ENCODE assay signal across 8 cellular contexts in the genomic region with DNA sequence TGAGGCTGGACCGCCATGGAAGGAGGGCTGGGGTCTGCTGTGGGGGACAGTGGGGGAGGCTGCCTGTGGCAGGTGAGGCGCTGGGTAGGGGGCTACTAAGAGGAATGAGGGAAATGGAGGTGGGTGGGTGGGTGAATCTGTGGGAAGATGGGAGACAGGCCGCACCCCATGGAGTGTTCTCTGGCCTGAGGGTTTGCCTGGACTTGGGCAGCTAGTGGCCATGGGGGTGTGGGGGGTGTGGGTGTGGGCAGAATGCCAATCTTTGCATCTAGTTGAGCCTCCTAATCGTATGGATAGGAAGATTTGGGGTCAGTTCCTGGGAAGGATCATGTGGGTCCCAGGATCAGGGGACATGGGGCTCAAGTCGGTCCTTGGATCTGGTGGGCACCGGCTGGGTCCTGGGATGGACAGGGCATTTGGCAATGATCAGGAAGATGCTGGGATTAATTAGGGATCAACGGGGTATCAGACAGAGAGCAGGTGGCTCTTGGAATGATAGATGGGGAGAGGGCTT. TPM values are rescaled to one million over a fixed set of nuclear protein-coding genes. Genes with fewer than 3 reads are reported as not detected.
DNase-seq lines count a peak whose midpoint lies in the region; ATAC-seq and TF ChIP-seq lines count a peak whose summit lies in the region.

No MANE protein-coding gene starts in this region.

- H3K27ac Mint-ChIP-seq in activated T-cell treated with anti-CD3 and anti-CD28 coated beads, Interleukin-2, amount 50 U/mL, for 72 hours: peak overlapping the region; percentile 94
- H3K27ac Mint-ChIP-seq in type B pancreatic cell: peak overlapping the region; percentile 77

- WGBS in liver: 51% methylated on average over 7 of the region's 7 CpGs

- H3K36me3 Mint-ChIP-seq in activated T-cell treated with anti-CD3 and anti-CD28 coated beads, Interleukin-2, amount 50 U/mL, for 72 hours (ENCODE audit: insufficient read depth in 2 of 2): peaks cover 2 to 3% of the 10 kb centered on the region in 2 donors
- no peaks in the 10 kb centered on the region for H3K36me3 Mint-ChIP-seq in type B pancreatic cell

- H3K4me1 ChIP-seq in ascending aorta: no peaks in the 10 kb centered on the region
- peaks cover 4 to 20% (median 14%) of the 10 kb centered on the region in 4 donors for H3K4me1 ChIP-seq in liver (ENCODE audit: control insufficient read depth in 4 of 4, insufficient read depth in 4 of 4, low read length in 3 of 4)

- H3K36me3 ChIP-seq in ascending aorta (peaks cover 0 to 4% of the 10 kb centered on the region in 2 donors), liver (ENCODE audit: control insufficient read depth in 4 of 4, insufficient read depth in 3 of 4, low read depth in 1 of 4, low read length in 3 of 4) (peaks cover 0 to 8% (median under 1%) of the 10 kb centered on the region in 4 donors)

- H3K9me3 Mint-ChIP-seq in activated T-cell treated with anti-CD3 and anti-CD28 coated beads, Interleukin-2, amount 50 U/mL, for 72 hours: no peaks in the 10 kb centered on the region
- no peaks in the 10 kb centered on the region for H3K9me3 Mint-ChIP-seq in type B pancreatic cell

- peak overlapping the region; percentile 58 to 70 for H3K4me3 ChIP-seq in ascending aorta
- peak overlapping the region; percentile 76 to 91 (median 81) for H3K4me3 ChIP-seq in liver (ENCODE audit: low read depth in 1 of 3, low read length in 3 of 3)

- intact Hi-C loops in ascending aorta (cut with DNase I): loop anchor here (1.0 kb wide), 1 partner anchor 21 kb away; a partner anchor contains a TSS

- no peak for TF ChIP-seq CTCF in ascending aorta (IDR thresholded peaks at IDR 0.05)
- TF ChIP-seq CTCF in liver (IDR thresholded peaks at IDR 0.05; ENCODE audit: low read depth, low read length, missing input control): no peak
- TF ChIP-seq CTCF in type B pancreatic cell (conservative IDR thresholded peaks at IDR 0.05): no peak

- H3K27me3 Mint-ChIP-seq in activated T-cell treated with anti-CD3 and anti-CD28 coated beads, Interleukin-2, amount 50 U/mL, for 72 hours (ENCODE audit: low read depth): no peaks in the 10 kb centered on the region
- H3K27me3 Mint-ChIP-seq in type B pancreatic cell: no peaks in the 10 kb centered on the region

- H3K9me3 ChIP-seq in ascending aorta (no peaks in the 10 kb centered on the region), liver (ENCODE audit: control insufficient read depth in 4 of 4, low read length in 3 of 4) (no peaks in the 10 kb centered on the region)

- peak overlapping the region; percentile 88 to 98 for H3K4me3 Mint-ChIP-seq in activated T-cell treated with anti-CD3 and anti-CD28 coated beads, Interleukin-2, amount 50 U/mL, for 72 hours
- H3K4me3 Mint-ChIP-seq in type B pancreatic cell: peak overlapping the region; percentile 94

- no peaks in the 10 kb centered on the region for H3K27me3 ChIP-seq in ascending aorta
- H3K27me3 ChIP-seq in liver (ENCODE audit: control insufficient read depth in 4 of 4, insufficient read depth in 4 of 4, low read length in 3 of 4): no peaks in the 10 kb centered on the region

- peak overlapping the region; percentile 80 to 82 for H3K27ac ChIP-seq in ascending aorta
- H3K27ac ChIP-seq in liver (ENCODE audit: low read depth in 1 of 2, low read length in 2 of 2): peak overlapping the region; percentile 32

- TF ChIP-seq RAD21 in liver (IDR thresholded peaks at IDR 0.05): no peak

- H3K9ac ChIP-seq in liver (ENCODE audit: low read depth in 1 of 2, low read length in 2 of 2): peak overlapping the region; percentile 30 to 41

- H3K4me1 Mint-ChIP-seq in activated T-cell treated with anti-CD3 and anti-CD28 coated beads, Interleukin-2, amount 50 U/mL, for 72 hours (ENCODE audit: low read depth): peaks cover 58% of the 10 kb centered on the region
- peaks cover 25% of the 10 kb centered on the region for H3K4me1 Mint-ChIP-seq in type B pancreatic cell (ENCODE audit: unreplicated experiment)

- no peak for DNase-seq in activated T-cell treated with anti-CD3 and anti-CD28 coated beads, Interleukin-2, amount 50 U/mL, for 72 hours
- no peak for DNase-seq in activated T-cell treated with anti-CD3 and anti-CD28 coated beads for 4 hours
- DNase-seq in ascending aorta (ENCODE audit: low spot score in 2 of 2): no peak
- no peak for DNase-seq in type B pancreatic cell (ENCODE audit: extremely low spot score, unreplicated experiment)
- no peak for DNase-seq in RPMI8226

- no peak for ATAC-seq in activated T-cell treated with anti-CD3 and anti-CD28 coated beads, Interleukin-2, amount 50 U/mL, for 72 hours (replicated peaks in 1 of 2)
- ATAC-seq in GM18520 (IDR thresholded peaks at IDR 0.05; ENCODE audit: unreplicated experiment) (no peak), HG03439 (IDR thresholded peaks at IDR 0.05; ENCODE audit: unreplicated experiment) (no peak)

TF ChIP-seq in liver, 16 proteins besides CTCF, POLR2A, EP300 and RAD21 (continues in another document):
- TF ChIP-seq SP1 (IDR thresholded peaks at IDR 0.05) (no peak), YY1 (IDR thresholded peaks at IDR 0.05) (no peak), FOXA1 (IDR thresholded peaks at IDR 0.05) (no peak), NR2F2 (IDR thresholded peaks at IDR 0.05) (no peak), HNF4G (IDR thresholded peaks at IDR 0.05) (no peak), FOXA2 (IDR thresholded peaks at IDR 0.05) (no peak), RXRA (IDR thresholded peaks at IDR 0.05) (no peak), HNF4A (conservative IDR thresholded peaks at IDR 0.05) (no peak), TAF1 (conservative IDR thresholded peaks at IDR 0.05) (no peak), EGR1 (IDR thresholded peaks at IDR 0.05; ENCODE audit: low read depth in 2 of 2) (no peak), GABPA (IDR thresholded peaks at IDR 0.05 in 1 of 2, conservative IDR thresholded peaks at IDR 0.05 in 1 of 2) (no peak)
- TF ChIP-seq, protein P1, sequence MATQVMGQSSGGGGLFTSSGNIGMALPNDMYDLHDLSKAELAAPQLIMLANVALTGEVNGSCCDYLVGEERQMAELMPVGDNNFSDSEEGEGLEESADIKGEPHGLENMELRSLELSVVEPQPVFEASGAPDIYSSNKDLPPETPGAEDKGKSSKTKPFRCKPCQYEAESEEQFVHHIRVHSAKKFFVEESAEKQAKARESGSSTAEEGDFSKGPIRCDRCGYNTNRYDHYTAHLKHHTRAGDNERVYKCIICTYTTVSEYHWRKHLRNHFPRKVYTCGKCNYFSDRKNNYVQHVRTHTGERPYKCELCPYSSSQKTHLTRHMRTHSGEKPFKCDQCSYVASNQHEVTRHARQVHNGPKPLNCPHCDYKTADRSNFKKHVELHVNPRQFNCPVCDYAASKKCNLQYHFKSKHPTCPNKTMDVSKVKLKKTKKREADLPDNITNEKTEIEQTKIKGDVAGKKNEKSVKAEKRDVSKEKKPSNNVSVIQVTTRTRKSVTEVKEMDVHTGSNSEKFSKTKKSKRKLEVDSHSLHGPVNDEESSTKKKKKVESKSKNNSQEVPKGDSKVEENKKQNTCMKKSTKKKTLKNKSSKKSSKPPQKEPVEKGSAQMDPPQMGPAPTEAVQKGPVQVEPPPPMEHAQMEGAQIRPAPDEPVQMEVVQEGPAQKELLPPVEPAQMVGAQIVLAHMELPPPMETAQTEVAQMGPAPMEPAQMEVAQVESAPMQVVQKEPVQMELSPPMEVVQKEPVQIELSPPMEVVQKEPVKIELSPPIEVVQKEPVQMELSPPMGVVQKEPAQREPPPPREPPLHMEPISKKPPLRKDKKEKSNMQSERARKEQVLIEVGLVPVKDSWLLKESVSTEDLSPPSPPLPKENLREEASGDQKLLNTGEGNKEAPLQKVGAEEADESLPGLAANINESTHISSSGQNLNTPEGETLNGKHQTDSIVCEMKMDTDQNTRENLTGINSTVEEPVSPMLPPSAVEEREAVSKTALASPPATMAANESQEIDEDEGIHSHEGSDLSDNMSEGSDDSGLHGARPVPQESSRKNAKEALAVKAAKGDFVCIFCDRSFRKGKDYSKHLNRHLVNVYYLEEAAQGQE (IDR thresholded peaks at IDR 0.05): no peak
- TF ChIP-seq, protein P2, sequence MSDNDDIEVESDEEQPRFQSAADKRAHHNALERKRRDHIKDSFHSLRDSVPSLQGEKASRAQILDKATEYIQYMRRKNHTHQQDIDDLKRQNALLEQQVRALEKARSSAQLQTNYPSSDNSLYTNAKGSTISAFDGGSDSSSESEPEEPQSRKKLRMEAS (IDR thresholded peaks at IDR 0.05): no peak
- TF ChIP-seq, protein P3, sequence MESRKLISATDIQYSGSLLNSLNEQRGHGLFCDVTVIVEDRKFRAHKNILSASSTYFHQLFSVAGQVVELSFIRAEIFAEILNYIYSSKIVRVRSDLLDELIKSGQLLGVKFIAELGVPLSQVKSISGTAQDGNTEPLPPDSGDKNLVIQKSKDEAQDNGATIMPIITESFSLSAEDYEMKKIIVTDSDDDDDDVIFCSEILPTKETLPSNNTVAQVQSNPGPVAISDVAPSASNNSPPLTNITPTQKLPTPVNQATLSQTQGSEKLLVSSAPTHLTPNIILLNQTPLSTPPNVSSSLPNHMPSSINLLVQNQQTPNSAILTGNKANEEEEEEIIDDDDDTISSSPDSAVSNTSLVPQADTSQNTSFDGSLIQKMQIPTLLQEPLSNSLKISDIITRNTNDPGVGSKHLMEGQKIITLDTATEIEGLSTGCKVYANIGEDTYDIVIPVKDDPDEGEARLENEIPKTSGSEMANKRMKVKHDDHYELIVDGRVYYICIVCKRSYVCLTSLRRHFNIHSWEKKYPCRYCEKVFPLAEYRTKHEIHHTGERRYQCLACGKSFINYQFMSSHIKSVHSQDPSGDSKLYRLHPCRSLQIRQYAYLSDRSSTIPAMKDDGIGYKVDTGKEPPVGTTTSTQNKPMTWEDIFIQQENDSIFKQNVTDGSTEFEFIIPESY (IDR thresholded peaks at IDR 0.05): no peak

RNA-seq across cellular contexts. Expression of a gene that starts 0.5 kb away (rescaled TPM):
- 10 to 100 TPM; 48.7 to 53.7 TPM for total RNA-seq in activated T-cell treated with anti-CD3 and anti-CD28 coated beads, Interleukin-2, amount 50 U/mL, for 72 hours
- total RNA-seq in ascending aorta: 49.6 TPM
- 10 to 100 TPM; 24.7 to 29.7 TPM for total RNA-seq in liver
- 10 to 100 TPM; 30.9 to 48.2 TPM for polyA plus RNA-seq in liver
- 25.6 and 53.5 TPM in 2 replicates for total RNA-seq in type B pancreatic cell (ENCODE audit: low replicate concordance)

RNA-seq across cellular contexts. Expression of a gene that starts 21.1 kb away (rescaled TPM):
- 10 to 100 TPM; 11.6 to 22.9 TPM for total RNA-seq in activated T-cell treated with anti-CD3 and anti-CD28 coated beads, Interleukin-2, amount 50 U/mL, for 72 hours
- 28.8 TPM for total RNA-seq in ascending aorta
- 1 to 10 TPM; 2.0 to 4.2 TPM for total RNA-seq in liver
- 1 to 10 TPM in 1 of 2 donors, under 1 TPM in 1; 0.61 to 1.1 TPM for polyA plus RNA-seq in liver
- 6.9 and 11.7 TPM in 2 replicates for total RNA-seq in type B pancreatic cell (ENCODE audit: low replicate concordance)

RNA-seq across cellular contexts. Expression of a gene that starts 34.4 kb away (rescaled TPM):
- total RNA-seq in activated T-cell treated with anti-CD3 and anti-CD28 coated beads, Interleukin-2, amount 50 U/mL, for 72 hours: 100 to 1,000 TPM; 448 to 582 TPM
- 102 TPM for total RNA-seq in ascending aorta
- 10 to 100 TPM; 79.9 to 95.6 TPM for total RNA-seq in liver
- polyA plus RNA-seq in liver: 10 to 100 TPM; 58.2 to 58.8 TPM
- total RNA-seq in type B pancreatic cell (ENCODE audit: low replicate concordance): 450 and 545 TPM in 2 replicates

RNA-seq across cellular contexts. Expression of a gene that starts 48.3 kb away (rescaled TPM):
- total RNA-seq in activated T-cell treated with anti-CD3 and anti-CD28 coated beads, Interleukin-2, amount 50 U/mL, for 72 hours: 10 to 100 TPM; 30.6 to 32.6 TPM
- total RNA-seq in ascending aorta (55.5 TPM), liver (10 to 100 TPM; 20.0 to 29.1 TPM), type B pancreatic cell (ENCODE audit: low replicate concordance) (36.8 and 45.7 TPM in 2 replicates)
- 10 to 100 TPM in 1 of 2 donors, 1 to 10 TPM in 1; 7.6 to 11.7 TPM for polyA plus RNA-seq in liver
